9 cellular contexts compared by ENCODE assay signal in the genomic region with DNA sequence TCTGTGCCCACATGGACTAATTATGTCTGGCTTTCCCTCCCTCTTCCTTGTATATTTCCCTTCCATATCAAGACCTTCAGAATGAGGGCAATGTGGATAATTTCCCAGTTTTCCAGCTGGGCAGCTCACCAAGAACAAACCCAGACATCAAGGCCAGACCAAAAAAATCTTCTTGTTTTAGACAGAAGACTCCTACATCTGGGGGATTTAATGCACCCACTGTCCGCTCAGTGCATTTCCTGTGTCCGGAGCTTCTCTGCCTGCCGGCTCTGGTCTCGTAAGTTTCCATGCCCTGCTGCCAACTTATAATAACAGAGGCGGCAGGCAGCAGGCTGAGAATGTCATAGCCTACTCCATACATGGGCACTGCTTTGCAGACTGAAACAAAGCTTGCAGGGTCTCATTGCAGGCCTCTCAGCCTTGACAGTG.
DNase-seq lines count a peak whose midpoint lies in the region; ATAC-seq and TF ChIP-seq lines count a peak whose summit lies in the region.
"Had no signal": no experiment of that assay in that cellular context is flagged by ENCODE, and none has a peak within 500 bp of the region (broad histone marks: within the 10 kb centered on the region; RNA-seq: fewer than 3 reads in every experiment).

No MANE protein-coding gene starts in this region.

- TF ChIP-seq CTCF in PC-9 (conservative IDR thresholded peaks at IDR 0.05), result no peak

- no peaks in the 10 kb centered on the region for H3K9me2 ChIP-seq in PC-9 (ENCODE audit: insufficient read depth)

- CTCF ChIA-PET in PC-9 (lab: Charles Lee), result no interaction called here

- H3K4me3 ChIP-seq in PC-9 (no peak overlapping the region), duodenal mucosa (ENCODE audit: low read depth in 1 of 2, low read length in 2 of 2) (no peak overlapping the region)

- POLR2A ChIA-PET in PC-9 (lab: Charles Lee; ENCODE audit: unreplicated experiment), result no interaction called here

- H3K27me3 ChIP-seq in PC-9 (ENCODE audit: insufficient read depth, low read depth) (no peaks in the 10 kb centered on the region), duodenal mucosa (ENCODE audit: control insufficient read depth in 1 of 2, insufficient read depth in 2 of 2, low read length in 2 of 2) (no peaks in the 10 kb centered on the region)

- BruUV-seq in PC-9 (replicated peaks; lab: Mats Ljungman, UMichigan), result no TSS peak

- no peaks in the 10 kb centered on the region; the same call in 1 of the 2 replicates for H3K79me2 ChIP-seq in PC-9 (ENCODE audit: low read depth)

- H2AFZ ChIP-seq in PC-9, result no peak overlapping the region

- ATAC-seq in HG02623 (IDR thresholded peaks at IDR 0.05; ENCODE audit: unreplicated experiment) (no peak), GM18868 (IDR thresholded peaks at IDR 0.05; ENCODE audit: unreplicated experiment) (no peak), HG02870 (IDR thresholded peaks at IDR 0.05; ENCODE audit: unreplicated experiment) (no peak)

- 0 out of 2 replicates have a peak, but pooled peaks cover 7% of the 10 kb centered on the region for H3K9me3 ChIP-seq in PC-9 (ENCODE audit: insufficient read depth, low read depth)
- peaks cover 8 to 11% of the 10 kb centered on the region in 2 donors for H3K9me3 ChIP-seq in duodenal mucosa (ENCODE audit: control insufficient read depth in 1 of 2, low read length in 2 of 2)

- no peak overlapping the region for H3K4me2 ChIP-seq in PC-9

- intact Hi-C loops in PC-9 (cut with micrococcal nuclease; ENCODE audit: unreplicated experiment), result no loop called here

- no peaks in the 10 kb centered on the region; the same call in 1 of the 2 replicates for H3F3A ChIP-seq in PC-9 (ENCODE audit: insufficient read depth, low read depth)

- H4K20me1 ChIP-seq in PC-9 (ENCODE audit: insufficient read depth), result no peaks in the 10 kb centered on the region

- H3K36me3 ChIP-seq in PC-9 (ENCODE audit: low read depth) (peaks cover 20% of the 10 kb centered on the region), duodenal mucosa (ENCODE audit: control insufficient read depth in 1 of 2, insufficient read depth in 2 of 2, low read length in 2 of 2) (peaks cover 7 to 29% of the 10 kb centered on the region in 2 donors)

- H3K9ac ChIP-seq in duodenal mucosa (ENCODE audit: low read depth in 1 of 2, low read length in 2 of 2), result no peak overlapping the region

- H3K4me1 ChIP-seq in PC-9 (replicated peaks; ENCODE audit: insufficient read depth), result no peaks in the 10 kb centered on the region
- peaks cover 28 to 33% of the 10 kb centered on the region in 2 donors for H3K4me1 ChIP-seq in duodenal mucosa (ENCODE audit: control insufficient read depth in 1 of 2, insufficient read depth in 2 of 2, low read length in 2 of 2)

- DNase-seq in PC-9 (no peak), medulla oblongata (ENCODE audit: extremely low spot score) (peak; percentile 47), stromal cell of bone marrow (ENCODE audit: low read depth) (peak; percentile 39), AML-193 (lab: John Stamatoyannopoulos, UW) (no peak)
- DNase-seq: NCI-H524 treated with DMSO at 0.1 percent for 48 hours had no signal

- H3K27ac ChIP-seq in PC-9 (peak overlapping the region; percentile 27; the same call in 1 of the 2 replicates), duodenal mucosa (ENCODE audit: low read depth, low read length) (peak overlapping the region; percentile 45)

Comparison
In these comparisons a context has a peak if more than half of its experiments do, and no peak if none do; other contexts are left out.
1. DNase-seq: peak in medulla oblongata (single experiment) and stromal cell of bone marrow (single experiment); none in PC-9 (0 of 2) and AML-193 (0 of 2).